ENCODE assay signal across 24 cellular contexts in genomic region chr3:190108789-190109188, GRCh38. TPM values are rescaled to one million over a fixed set of nuclear protein-coding genes. Genes with fewer than 3 reads are reported as not detected.
DNase-seq lines count a peak whose midpoint lies in the region; ATAC-seq, FAIRE-seq and TF ChIP-seq lines count a peak whose summit lies in the region.
"Had no signal": no experiment of that assay in that cellular context is flagged by ENCODE, and none has a peak within 500 bp of the region (broad histone marks: within the 10 kb centered on the region; RNA-seq: fewer than 3 reads in every experiment).

No MANE protein-coding gene starts in this region.

- H3K79me1 ChIP-seq in H9 (ENCODE audit: insufficient read depth, low read depth, low read length, poor library complexity, severe bottlenecking): no peaks in the 10 kb centered on the region

- no peaks in the 10 kb centered on the region for H4K20me1 ChIP-seq in H9 (ENCODE audit: control insufficient read depth, insufficient read depth, insufficient read length)

- peaks cover 49% of the 10 kb centered on the region for H3K4me1 ChIP-seq in A549
- no peaks in the 10 kb centered on the region for H3K4me1 ChIP-seq in H9 (ENCODE audit: insufficient read depth, low read length)
- no peaks in the 10 kb centered on the region for H3K4me1 ChIP-seq in right lobe of liver
- H3K4me1 ChIP-seq: vagina had no signal

- no peak overlapping the region for H3K9ac ChIP-seq in H9 (ENCODE audit: extremely low read depth, insufficient read length, low read length)

- H2BK20ac ChIP-seq in H9 (ENCODE audit: low read depth, low read length, poor library complexity, severe bottlenecking): no peak overlapping the region

- H3K23me2 ChIP-seq in H9 (ENCODE audit: insufficient read length, low read depth, low read length, poor library complexity, severe bottlenecking): no peaks in the 10 kb centered on the region

- H3K27ac Mint-ChIP-seq in H9: peak overlapping the region in 2 of 3 experiments; percentile 3 to 12; a peak in 3 of 7 replicates
- H3K27ac Mint-ChIP-seq in stimulated activated naive B cell treated with anti-CD40 and anti-IgM and Interleukin-4, amounts not matched to agents 10 μg/mL and 1 μg/mL and 100 μg/mL, for 72 hours: no peak overlapping the region
- H3K27ac Mint-ChIP-seq: activated T-helper 2 cell treated with anti-CD3 and anti-CD28 coated beads, Interferon-gamma antibody, Interleukin-2, Interleukin-4, amounts not matched to agents 10 μg/mL and 5 μg/mL and 100 μg/mL, durations not matched to agents 14 hours and 24 hours and 36 hours; CD8-positive, alpha-beta T cell had no signal

- H3K79me2 ChIP-seq in H9 (ENCODE audit: insufficient read depth, low read length): no peaks in the 10 kb centered on the region

- H3K4me3 Mint-ChIP-seq in H9: no peak overlapping the region
- H3K4me3 Mint-ChIP-seq in stimulated activated naive B cell treated with anti-CD40 and anti-IgM and Interleukin-4, amounts not matched to agents 10 μg/mL and 1 μg/mL and 100 μg/mL, for 72 hours: no peak overlapping the region
- H3K4me3 Mint-ChIP-seq: CD8-positive, alpha-beta T cell; stimulated activated naive CD8-positive, alpha-beta T cell treated with anti-CD3 and anti-CD28 coated beads, Interleukin-15, amount 100 ng/mL, for 72 hours had no signal

- H3T11ph ChIP-seq in H9 (ENCODE audit: low read length): no peak overlapping the region

- TF ChIP-seq POLR2A in A549 (IDR thresholded peaks at IDR 0.05; ENCODE audit: low read length) (no peak), right lobe of liver (IDR thresholded peaks at IDR 0.05) (no peak)

- no peak overlapping the region for H3K56ac ChIP-seq in H9 (ENCODE audit: insufficient read length, low read depth, low read length)

- H3K14ac ChIP-seq in H9 (ENCODE audit: insufficient read depth, low read length): no peak overlapping the region

- POLR2A ChIA-PET in A549 (lab: Yijun Ruan, JAX): no interaction called here

- H3K9me3 Mint-ChIP-seq in H9: no peaks in the 10 kb centered on the region
- H3K9me3 Mint-ChIP-seq in stimulated activated naive B cell treated with anti-CD40 and anti-IgM and Interleukin-4, amounts not matched to agents 10 μg/mL and 1 μg/mL and 100 μg/mL, for 72 hours: no peaks in the 10 kb centered on the region
- H3K9me3 Mint-ChIP-seq: activated T-helper 2 cell treated with anti-CD3 and anti-CD28 coated beads, Interferon-gamma antibody, Interleukin-2, Interleukin-4, amounts not matched to agents 10 μg/mL and 5 μg/mL and 100 μg/mL, durations not matched to agents 14 hours and 24 hours and 36 hours; CD8-positive, alpha-beta T cell; stimulated activated naive CD8-positive, alpha-beta T cell treated with anti-CD3 and anti-CD28 coated beads, Interleukin-15, amount 100 ng/mL, for 72 hours had no signal

- H3K4me1 Mint-ChIP-seq in H9: peaks cover 8 to 10% of the 10 kb centered on the region in 2 experiments; a peak in 3 of 4 replicates
- H3K4me1 Mint-ChIP-seq in stimulated activated naive B cell treated with anti-CD40 and anti-IgM and Interleukin-4, amounts not matched to agents 10 μg/mL and 1 μg/mL and 100 μg/mL, for 72 hours: no peaks in the 10 kb centered on the region
- H3K4me1 Mint-ChIP-seq: stimulated activated naive CD8-positive, alpha-beta T cell treated with anti-CD3 and anti-CD28 coated beads, Interleukin-15, amount 100 ng/mL, for 72 hours had no signal

- ATAC-seq in A549 (peak in 1 of 2 experiments; percentile 79; a peak in 3 of 6 replicates), right lobe of liver (peak; percentile 28 to 78 (median 64)), HG02642 (IDR thresholded peaks at IDR 0.05; ENCODE audit: poor library complexity, unreplicated experiment) (no peak)
- ATAC-seq in stimulated activated naive B cell treated with anti-CD40 and anti-IgM and Interleukin-4, amounts not matched to agents 10 μg/mL and 1 μg/mL and 100 μg/mL, for 72 hours (replicated peaks): no peak
- ATAC-seq: activated CD4-positive, CD25-positive, alpha-beta regulatory T cell treated with anti-CD3 and anti-CD28 coated beads, Interleukin-2, amount 50 U/mL, for 24 hours; CD8-positive, alpha-beta T cell; HCT116; heart left ventricle; stimulated activated naive CD8-positive, alpha-beta T cell treated with anti-CD3 and anti-CD28 coated beads, Interleukin-15, amount 100 ng/mL, for 72 hours had no signal

- peak overlapping the region; percentile 78 for H3K4me2 ChIP-seq in A549
- no peak overlapping the region for H3K4me2 ChIP-seq in H9 (ENCODE audit: insufficient read depth, insufficient read length, low read length)

- H3K4me3 ChIP-seq in A549 (0 out of 3 replicates have a peak overlapping the region, but pooled peaks have one; percentile 17), cardiac fibroblast (replicated peaks in 1 of 2; ENCODE audit: low read depth in 2 of 2, low read length in 2 of 2) (no peak overlapping the region), right lobe of liver (no peak overlapping the region)
- H3K4me3 ChIP-seq: heart left ventricle, vagina had no signal

- H3K27ac ChIP-seq in A549: peak overlapping the region; percentile 71 to 83
- no peak overlapping the region for H3K27ac ChIP-seq in H9 (ENCODE audit: insufficient read length, low read depth, low read length)
- H3K27ac ChIP-seq in right lobe of liver: peak overlapping the region in 1 of 3 donors; percentile 4
- H3K27ac ChIP-seq: vagina had no signal

- intact Hi-C loops in right lobe of liver (cut with DNase I): no loop called here

- no peak overlapping the region for H3K4ac ChIP-seq in H9 (ENCODE audit: low read depth, low read length)

- TF ChIP-seq CTCF in A549 (IDR thresholded peaks at IDR 0.05) (no peak), H9 (conservative IDR thresholded peaks at IDR 0.05) (no peak), cardiac fibroblast (IDR thresholded peaks at IDR 0.05; ENCODE audit: low read depth, low read length) (no peak), right lobe of liver (IDR thresholded peaks at IDR 0.05) (no peak)

- H4K91ac ChIP-seq in H9 (ENCODE audit: insufficient read length, low read depth, low read length): no peak overlapping the region

- no peaks in the 10 kb centered on the region for H3K27me3 ChIP-seq in H9 (ENCODE audit: insufficient read depth, low read length)
- H3K27me3 ChIP-seq in right lobe of liver: no peaks in the 10 kb centered on the region
- H3K27me3 ChIP-seq: vagina had no signal

- CTCF ChIA-PET in A549 (lab: Yijun Ruan, JAX): interaction anchor here (0.7 to 1.3 kb wide), 3 partner anchors 11 to 92 kb away, joined by 3 read pairs; partner anchors contain the start of gene P3H2

- no peak overlapping the region for H4K5ac ChIP-seq in H9 (ENCODE audit: insufficient read length, low read depth, low read length)

- no peak overlapping the region for H4K8ac ChIP-seq in H9 (replicated peaks; ENCODE audit: insufficient read length, low read depth, low read length)

- peaks cover 0 to 10% (median 5%) of the 10 kb centered on the region in 3 experiments; a peak in 4 of 7 replicates for H3K36me3 Mint-ChIP-seq in H9 (ENCODE audit: insufficient read depth in 1 of 3, low read depth in 3 of 3)
- H3K36me3 Mint-ChIP-seq in stimulated activated naive B cell treated with anti-CD40 and anti-IgM and Interleukin-4, amounts not matched to agents 10 μg/mL and 1 μg/mL and 100 μg/mL, for 72 hours: no peaks in the 10 kb centered on the region
- H3K36me3 Mint-ChIP-seq: CD8-positive, alpha-beta T cell had no signal

- DNase-seq in A549 (ENCODE audit: low read depth in 1 of 2, low spot score in 1 of 2) (no peak), H9 (no peak), cardiac fibroblast (ENCODE audit: low read depth in 2 of 2) (peak; percentile 50 to 51), right lobe of liver (no peak), NCI-H1694 treated with DMSO at 0.1 percent for 48 hours (lab: John Stamatoyannopoulos, UW) (no peak), HT-29 (ENCODE audit: low spot score) (no peak)
- DNase-seq in stimulated activated naive B cell treated with anti-CD40 and anti-IgM and Interleukin-4, amounts not matched to agents 10 μg/mL and 1 μg/mL and 100 μg/mL, for 72 hours: no peak
- DNase-seq: amniotic stem cell; CD8-positive, alpha-beta T cell; heart left ventricle; NCI-H1930; posterior cingulate gyrus; SIG-M5; stimulated activated CD4-positive, alpha-beta T cell treated with anti-CD3 and anti-CD28 coated beads, Interleukin-15, amount 100 ng/mL, for 24 hours; stimulated activated naive CD8-positive, alpha-beta T cell treated with anti-CD3 and anti-CD28 coated beads, Interleukin-15, amount 100 ng/mL, for 72 hours; T-helper 2 cell had no signal

- H2BK5ac ChIP-seq in H9 (ENCODE audit: insufficient read length, low read length): no peak overlapping the region

- H3K27me3 Mint-ChIP-seq in H9 (ENCODE audit: low read depth): no peaks in the 10 kb centered on the region
- H3K27me3 Mint-ChIP-seq in stimulated activated naive B cell treated with anti-CD40 and anti-IgM and Interleukin-4, amounts not matched to agents 10 μg/mL and 1 μg/mL and 100 μg/mL, for 72 hours: peaks cover 0 to 7% of the 10 kb centered on the region in 2 donors

- WGBS in A549 (ENCODE audit: missing lambda C conversion rate): 9% methylated on average over 6 of the region's 6 CpGs
- WGBS in H9 (ENCODE audit: extremely low coverage, insufficient read length, low lambda C conversion rate): no CpG with 5 or more reads among the region's 6 CpGs
- WGBS in right lobe of liver (ENCODE audit: insufficient coverage, low coverage, low lambda C conversion rate, missing lambda C conversion rate): 29% methylated on average over 6 of the region's 6 CpGs

- no peak for TF ChIP-seq RAD21 in A549 (conservative IDR thresholded peaks at IDR 0.05 in 1 of 2, IDR thresholded peaks at IDR 0.05 in 1 of 2)

- FAIRE-seq in A549 (lab: Jason Lieb, UNC): no peak
- FAIRE-seq: A204.1, colon had no signal

- H2AFZ ChIP-seq in H9 (ENCODE audit: low read length): no peak overlapping the region

- no peak overlapping the region for H2AK5ac ChIP-seq in H9 (ENCODE audit: insufficient read length, low read length)

- no peaks in the 10 kb centered on the region for H3K9me3 ChIP-seq in A549
- H3K9me3 ChIP-seq in H9 (ENCODE audit: control insufficient read depth, low read depth, low read length): no peaks in the 10 kb centered on the region
- H3K9me3 ChIP-seq in right lobe of liver: no peaks in the 10 kb centered on the region
- H3K9me3 ChIP-seq: heart left ventricle, vagina had no signal

- H2BK120ac ChIP-seq in H9 (ENCODE audit: low read depth, low read length, poor library complexity, severe bottlenecking): no peak overlapping the region

- H3K23ac ChIP-seq in H9 (ENCODE audit: insufficient read length, low read depth, low read length): no peak overlapping the region

- no peak overlapping the region for H2BK12ac ChIP-seq in H9 (ENCODE audit: insufficient read length, low read depth, low read length)

- H3K18ac ChIP-seq in H9 (ENCODE audit: insufficient read length, low read depth, low read length): no peak overlapping the region

- no peak for TF ChIP-seq EP300 in A549 (IDR thresholded peaks at IDR 0.05)

- H2BK15ac ChIP-seq in H9 (ENCODE audit: low read depth, low read length): no peak overlapping the region

- no peaks in the 10 kb centered on the region for H3K36me3 ChIP-seq in right lobe of liver
- H3K36me3 ChIP-seq: heart left ventricle, vagina had no signal

RNA-seq across cellular contexts. Expression of gene P3H2, which starts 11.9 kb away (rescaled TPM):
- 59.9 and 72.5 TPM in 2 replicates for polyA plus RNA-seq in A549 (2011; rRNA removed)
- 16.2 and 21.8 TPM in 2 replicates for polyA plus RNA-seq in A549 (2012; cell fraction: cytosol; rRNA removed)
- polyA plus RNA-seq in A549 (2012; cell fraction: nucleus; rRNA removed): 21.9 and 29.7 TPM in 2 replicates
- 48.5 to 56.6 TPM (median 55.1 TPM) in 3 replicates for polyA plus RNA-seq in A549 (2017; fragmentation: RNase III; extraction: RNeasy Plus Mini Kit Qiagen cat#74134 plus additional on column Dnase treatment)
- 37.1 and 37.2 TPM in 2 replicates for polyA minus RNA-seq in A549 (2011; rRNA and poly(A)+ RNA removed)
- total RNA-seq in H9 (2021): 41.1 and 41.5 TPM in 2 replicates
- 1 to 10 TPM; 3.2 to 8.7 (median 6.5) TPM for total RNA-seq in right lobe of liver
- total RNA-seq in HT-29 (2014; rRNA removed; shearing (Covaris generic)): 1.1 and 3.1 TPM in 2 replicates
- total RNA-seq: activated CD8-positive, alpha-beta memory T cell treated with anti-CD3 and anti-CD28 coated beads for 36 hours; activated T-helper 2 cell treated with anti-CD3 and anti-CD28 coated beads, Interferon-gamma antibody, Interleukin-2, Interleukin-4, amounts not matched to agents 10 μg/mL and 5 μg/mL and 100 μg/mL, durations not matched to agents 14 hours and 24 hours and 36 hours; CD8-positive, alpha-beta T cell had no signal

Comparison
In these comparisons a context has a peak if more than half of its experiments do, and no peak if none do; other contexts are left out.
1. ATAC-seq: peak in right lobe of liver (4 of 4); none in HG02642 (single experiment) and stimulated activated naive B cell treated with anti-CD40 and anti-IgM and Interleukin-4, amounts not matched to agents 10 μg/mL and 1 μg/mL and 100 μg/mL, for 72 hours (0 of 2).
2. DNase-seq: peak in cardiac fibroblast (2 of 2); none in A549 (0 of 2), H9 (single experiment), right lobe of liver (0 of 3), NCI-H1694 treated with DMSO at 0.1 percent for 48 hours (single experiment), stimulated activated naive B cell treated with anti-CD40 and anti-IgM and Interleukin-4, amounts not matched to agents 10 μg/mL and 1 μg/mL and 100 μg/mL, for 72 hours (single experiment) and HT-29 (single experiment).